In genomic region chr3:111539351-111540331, GRCh38 we compare ENCODE assay signal across 8 cellular contexts. TPM values are rescaled to one million over a fixed set of nuclear protein-coding genes. Genes with fewer than 3 reads are reported as not detected.
DNase-seq lines count a peak whose midpoint lies in the region; ATAC-seq and TF ChIP-seq lines count a peak whose summit lies in the region.

No MANE protein-coding gene starts in this region.

- no peak for TF ChIP-seq POLR2A in gastrocnemius medialis (IDR thresholded peaks at IDR 0.05)

- H3K79me2 ChIP-seq in DOHH2 (ENCODE audit: control insufficient read depth, low read length), result no peaks in the 10 kb centered on the region

- H3K27ac Mint-ChIP-seq in activated naive CD8-positive, alpha-beta T cell, result peak overlapping the region; percentile 100

- H3K4me3 ChIP-seq in DOHH2 (ENCODE audit: low read length) (no peak overlapping the region), SJSA1 (no peak overlapping the region), gastrocnemius medialis (no peak overlapping the region)

- H3K9me2 ChIP-seq in DOHH2 (replicated peaks; ENCODE audit: control insufficient read depth, low read length), result no peaks in the 10 kb centered on the region

- H3K27me3 Mint-ChIP-seq in activated naive CD8-positive, alpha-beta T cell, result no peaks in the 10 kb centered on the region

- no peaks in the 10 kb centered on the region for H3F3A ChIP-seq in DOHH2 (ENCODE audit: control insufficient read depth, insufficient read depth)

- H3K9me3 ChIP-seq in DOHH2 (ENCODE audit: control insufficient read depth, insufficient read depth, low read length) (no peaks in the 10 kb centered on the region), SJSA1 (replicated peaks) (no peaks in the 10 kb centered on the region), gastrocnemius medialis (no peaks in the 10 kb centered on the region)

- H3K4me3 Mint-ChIP-seq in activated naive CD8-positive, alpha-beta T cell, result peak overlapping the region; percentile 84

- intact Hi-C loops in gastrocnemius medialis (cut with DNase I; ENCODE audit: low total_unique reads), result no loop called here

- TF ChIP-seq CTCF in DOHH2 (IDR thresholded peaks at IDR 0.05; ENCODE audit: low read depth, low read length, poor library complexity, severe bottlenecking) (peak; percentile 64), gastrocnemius medialis (IDR thresholded peaks at IDR 0.05 in 4 of 5, conservative IDR thresholded peaks at IDR 0.05 in 1 of 5) (no peak)

- peaks cover 4% of the 10 kb centered on the region for H3K9me3 Mint-ChIP-seq in activated naive CD8-positive, alpha-beta T cell (ENCODE audit: low read depth)

- DNase-seq in SJSA1 (ENCODE audit: low read depth in 1 of 2, low spot score in 2 of 2), result peak; percentile 58 to 69
- DNase-seq in iPS-NIHi11 (ENCODE audit: low spot score), result peak; percentile 70
- peak; percentile 44 to 49 for DNase-seq in stimulated activated CD4-positive, alpha-beta T cell treated with anti-CD3 and anti-CD28 coated beads, Interleukin-1b, Interleukin-23, amount 100 ng/mL, for 4 hours (ENCODE audit: low read depth in 2 of 2)
- no peak for DNase-seq in gastrocnemius medialis

- H3K4me1 ChIP-seq in DOHH2 (ENCODE audit: control insufficient read depth, low read length) (peaks cover 10% of the 10 kb centered on the region), SJSA1 (replicated peaks) (peaks cover 46% of the 10 kb centered on the region), gastrocnemius medialis (no peaks in the 10 kb centered on the region)

- peaks cover 84% of the 10 kb centered on the region for H3K4me1 Mint-ChIP-seq in activated naive CD8-positive, alpha-beta T cell (ENCODE audit: low read depth)

- no peaks in the 10 kb centered on the region for H4K20me1 ChIP-seq in DOHH2 (ENCODE audit: control insufficient read depth, insufficient read depth, low read depth, low read length)

- peaks cover 2% of the 10 kb centered on the region for H3K36me3 Mint-ChIP-seq in activated naive CD8-positive, alpha-beta T cell

- H3K27ac ChIP-seq in DOHH2 (ENCODE audit: low read depth, low read length), result no peak overlapping the region
- peak overlapping the region; percentile 53; the same call in 1 of the 2 replicates for H3K27ac ChIP-seq in SJSA1
- no peak overlapping the region for H3K27ac ChIP-seq in gastrocnemius medialis

- peaks cover 5% of the 10 kb centered on the region; the same call in 1 of the 2 replicates for H3K27me3 ChIP-seq in DOHH2 (ENCODE audit: control insufficient read depth, low read length)
- no peaks in the 10 kb centered on the region for H3K27me3 ChIP-seq in SJSA1 (replicated peaks)
- H3K27me3 ChIP-seq in gastrocnemius medialis, result peaks cover 0 to 4% (median 0%) of the 10 kb centered on the region in 3 donors

- H3K4me2 ChIP-seq in DOHH2 (ENCODE audit: low read length), result peak overlapping the region; percentile 6; the same call in 1 of the 2 replicates

- ATAC-seq in GM21381 (IDR thresholded peaks at IDR 0.05; ENCODE audit: unreplicated experiment) (peak; percentile 61), HG03575 (IDR thresholded peaks at IDR 0.05; ENCODE audit: extremely low read depth, insufficient number of reproducible peaks, low FRiP score, unreplicated experiment) (peak; percentile 38), gastrocnemius medialis (no peak)

- H3K36me3 ChIP-seq in DOHH2 (ENCODE audit: control insufficient read depth, low read length) (no peaks in the 10 kb centered on the region), SJSA1 (no peaks in the 10 kb centered on the region), gastrocnemius medialis (no peaks in the 10 kb centered on the region)

- in situ Hi-C loops in gastrocnemius medialis (cut with MboI; ENCODE audit: low sequenced_read_pairs in 4 of 4), result no loop called here

RNA-seq across cellular contexts. Expression of gene CD96, which starts 2.4 kb away (rescaled TPM):
- total RNA-seq in SJSA1 (2014; rRNA removed; shearing (Covaris generic)), result 0.13 and 0.38 TPM in 2 replicates
- total RNA-seq in gastrocnemius medialis, result under 1 TPM in 1 of 4 donors, not detected in 3; 0.85 TPM

RNA-seq across cellular contexts. Expression of gene ZBED2, which starts 55.5 kb away (rescaled TPM):
- not detected in 2 replicates for total RNA-seq in SJSA1 (2014; rRNA removed; shearing (Covaris generic))
- total RNA-seq in gastrocnemius medialis, result not detected

Comparison
In these comparisons a context has a peak if more than half of its experiments do, and no peak if none do; other contexts are left out.
1. ATAC-seq: peak in GM21381 (single experiment) and HG03575 (single experiment); none in gastrocnemius medialis (0 of 2).
2. DNase-seq: peak in SJSA1 (2 of 2), iPS-NIHi11 (single experiment) and stimulated activated CD4-positive, alpha-beta T cell treated with anti-CD3 and anti-CD28 coated beads, Interleukin-1b, Interleukin-23, amount 100 ng/mL, for 4 hours (2 of 2); none in gastrocnemius medialis (0 of 2).